ENCODE assay signal across 14 cellular contexts in the genomic region with DNA sequence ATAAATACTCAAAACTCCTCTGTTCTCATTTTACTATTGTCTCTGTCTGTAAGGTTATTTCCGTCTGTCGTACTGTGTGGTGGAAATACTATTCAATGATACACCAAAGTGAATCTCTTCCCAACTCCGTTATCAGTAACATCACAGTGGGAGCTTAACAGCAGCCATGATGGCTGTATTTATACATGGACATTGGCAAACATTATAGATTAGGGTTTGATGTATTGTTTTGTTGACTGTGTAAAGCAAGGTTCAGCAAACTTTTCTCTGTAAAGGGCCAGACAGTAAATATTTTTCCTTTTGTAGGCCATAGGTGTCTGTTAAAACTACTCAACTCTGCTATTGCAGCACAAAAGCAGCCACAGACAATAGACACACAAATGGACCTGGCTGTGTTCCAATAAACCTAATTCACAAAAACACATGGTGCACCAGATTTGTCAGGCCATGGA. TPM values are rescaled to one million over a fixed set of nuclear protein-coding genes. Genes with fewer than 3 reads are reported as not detected.
DNase-seq lines count a peak whose midpoint lies in the region; ATAC-seq, FAIRE-seq and TF ChIP-seq lines count a peak whose summit lies in the region.
"Had no signal": no experiment of that assay in that cellular context is flagged by ENCODE, and none has a peak within 500 bp of the region (broad histone marks: within the 10 kb centered on the region; RNA-seq: fewer than 3 reads in every experiment).

No MANE protein-coding gene starts in this region.

- CTCF ChIA-PET in K562 (lab: Yijun Ruan, JAX; ENCODE audit: low intra/inter-chr PET ratio): no interaction called here

- H3K79me2 ChIP-seq in K562 (ENCODE audit: control insufficient read depth, insufficient read depth, low read length): no peaks in the 10 kb centered on the region
- H3K79me2 ChIP-seq: hepatocyte had no signal

- no peak overlapping the region for H2AFZ ChIP-seq in K562 (ENCODE audit: low read depth, low read length)
- H2AFZ ChIP-seq: hepatocyte had no signal

- no peak for TF ChIP-seq CTCF in K562 (IDR thresholded peaks at IDR 0.05 in 2 of 3, conservative IDR thresholded peaks at IDR 0.05 in 1 of 3; ENCODE audit: insufficient read depth in 2 of 3, low read depth in 1 of 3, low read length in 3 of 3)
- TF ChIP-seq CTCF in lower lobe of right lung (IDR thresholded peaks at IDR 0.05): no peak

- H3K9ac ChIP-seq in K562 (ENCODE audit: insufficient read depth in 1 of 2, low read depth in 2 of 2, low read length in 2 of 2): no peak overlapping the region

- BruUV-seq in K562 (replicated peaks; lab: Mats Ljungman, UMichigan): no TSS peak

- H3K9me3 ChIP-seq in HAP-1 (no peaks in the 10 kb centered on the region), K562 (replicated peaks; ENCODE audit: control insufficient read depth, insufficient read depth, low read depth, low read length) (no peaks in the 10 kb centered on the region), lower lobe of right lung (no peaks in the 10 kb centered on the region)
- H3K9me3 ChIP-seq: prostate gland had no signal

- no peak overlapping the region for H3K4me2 ChIP-seq in K562 (ENCODE audit: insufficient read depth, low read length)
- H3K4me2 ChIP-seq: hepatocyte had no signal

- H3K9me1 ChIP-seq in K562 (ENCODE audit: control insufficient read depth, insufficient read depth, low read length): no peaks in the 10 kb centered on the region

- intact Hi-C loops in K562 (cut with micrococcal nuclease) (no loop called here), lower lobe of right lung (cut with DNase I) (no loop called here)

- H3K27ac ChIP-seq in K562 (ENCODE audit: extremely low read depth, low read depth, low read length) (no peak overlapping the region), lower lobe of right lung (no peak overlapping the region)
- H3K27ac ChIP-seq: hepatocyte, prostate gland had no signal

- FAIRE-seq in K562 (lab: Jason Lieb, UNC): no peak

- WGBS in K562 (ENCODE audit: insufficient coverage, low coverage, missing lambda C conversion rate): 59% methylated on average over 3 of the region's 3 CpGs

- H4K20me1 ChIP-seq in K562 (replicated peaks; ENCODE audit: control insufficient read depth, insufficient read depth, low read length): no peaks in the 10 kb centered on the region

- H3K36me3 ChIP-seq in HAP-1 (replicated peaks): no peaks in the 10 kb centered on the region
- H3K36me3 ChIP-seq in K562 (ENCODE audit: control insufficient read depth, insufficient read depth, low read length): no peaks in the 10 kb centered on the region
- no peaks in the 10 kb centered on the region for H3K36me3 ChIP-seq in lower lobe of right lung
- H3K36me3 ChIP-seq: prostate gland had no signal

- POLR2A ChIA-PET in K562 (lab: Yijun Ruan, JAX): no interaction called here

- no peaks in the 10 kb centered on the region for H3K4me1 ChIP-seq in HAP-1
- H3K4me1 ChIP-seq in K562 (replicated peaks in 1 of 2; ENCODE audit: control insufficient read depth in 2 of 2, insufficient read depth in 2 of 2, low read length in 2 of 2): peaks cover 5 to 26% of the 10 kb centered on the region in 2 experiments; a peak in 4 of 5 replicates
- H3K4me1 ChIP-seq in lower lobe of right lung: peaks cover 25% of the 10 kb centered on the region
- H3K4me1 ChIP-seq: prostate gland had no signal

- H3K4me3 ChIP-seq in HAP-1 (no peak overlapping the region), K562 (no peak overlapping the region), lower lobe of right lung (no peak overlapping the region)
- H3K4me3 ChIP-seq: hepatocyte, prostate gland had no signal

- TF ChIP-seq RAD21 in K562 (CRISPR knock-in tag; conservative IDR thresholded peaks at IDR 0.05 in 1 of 2, IDR thresholded peaks at IDR 0.05 in 1 of 2): no peak

- ATAC-seq in K562: no peak
- no peak for ATAC-seq in lower lobe of right lung
- ATAC-seq in GM18867 (IDR thresholded peaks at IDR 0.05; ENCODE audit: unreplicated experiment): no peak
- ATAC-seq in HG02571 (IDR thresholded peaks at IDR 0.05; ENCODE audit: unreplicated experiment): no peak
- ATAC-seq: left lobe of liver had no signal

- in situ Hi-C loops in HAP-1 (cut with MboI; ENCODE audit: low sequenced_read_pairs): no loop called here
- in situ Hi-C loops in K562 (cut with MboI): no loop called here

- no peak for TF ChIP-seq POLR2A in K562 (conservative IDR thresholded peaks at IDR 0.05)

- H3K27me3 ChIP-seq in HAP-1 (ENCODE audit: low read depth): no peaks in the 10 kb centered on the region
- no peaks in the 10 kb centered on the region for H3K27me3 ChIP-seq in K562 (ENCODE audit: control insufficient read depth in 2 of 2, insufficient read depth in 2 of 2, low read length in 2 of 2)
- H3K27me3 ChIP-seq in lower lobe of right lung (ENCODE audit: low read depth): no peaks in the 10 kb centered on the region
- H3K27me3 ChIP-seq: hepatocyte had no signal

- DNase-seq in NCI-H2107 treated with DMSO at 0.1 percent for 48 hours (lab: John Stamatoyannopoulos, UW; ENCODE audit: unreplicated experiment): peak; percentile 29
- DNase-seq in NCI-H2107 (lab: John Stamatoyannopoulos, UW): no peak
- peak; percentile 32 to 44 for DNase-seq in HAP-1 (ENCODE audit: low spot score in 2 of 2)
- DNase-seq in NCI-H345 (lab: John Stamatoyannopoulos, UW): peak; percentile 73
- DNase-seq in K562 (ENCODE audit: extremely low read depth in 1 of 4, low spot score in 3 of 4): no peak
- DNase-seq in lower lobe of right lung: no peak
- DNase-seq: activated B cell treated with CpG ODN at 0.5 μM for 24 hours, HFFc6, naive B cell had no signal

- TF ChIP-seq EP300 in K562 (IDR thresholded peaks at IDR 0.05; ENCODE audit: low read length): no peak

TF ChIP-seq in K562, 482 proteins besides CTCF, POLR2A, EP300 and RAD21 (continues in another document):
- TF ChIP-seq NFIC (IDR thresholded peaks at IDR 0.05) (peak; percentile 63), ZNF589 (CRISPR knock-in tag; IDR thresholded peaks at IDR 0.05; ENCODE audit: low read depth) (0 out of 2 replicates have a peak, but pooled peaks have one; percentile 68), L3MBTL2 (IDR thresholded peaks at IDR 0.05) (no peak), ZKSCAN8 (CRISPR knock-in tag; IDR thresholded peaks at IDR 0.05) (0 out of 2 replicates have a peak, but pooled peaks have one; percentile 24), KLF6 (CRISPR knock-in tag; IDR thresholded peaks at IDR 0.05; ENCODE audit: borderline replicate concordance) (peak; percentile 59; the same call in 1 of the 2 replicates), ZNF41 (CRISPR knock-in tag; conservative IDR thresholded peaks at IDR 0.05) (peak; percentile 56; the same call in 1 of the 2 replicates), LARP7 (IDR thresholded peaks at IDR 0.05) (no peak), SNIP1 (IDR thresholded peaks at IDR 0.05; ENCODE audit: low read depth) (no peak)
- TF ChIP-seq, protein P1, sequence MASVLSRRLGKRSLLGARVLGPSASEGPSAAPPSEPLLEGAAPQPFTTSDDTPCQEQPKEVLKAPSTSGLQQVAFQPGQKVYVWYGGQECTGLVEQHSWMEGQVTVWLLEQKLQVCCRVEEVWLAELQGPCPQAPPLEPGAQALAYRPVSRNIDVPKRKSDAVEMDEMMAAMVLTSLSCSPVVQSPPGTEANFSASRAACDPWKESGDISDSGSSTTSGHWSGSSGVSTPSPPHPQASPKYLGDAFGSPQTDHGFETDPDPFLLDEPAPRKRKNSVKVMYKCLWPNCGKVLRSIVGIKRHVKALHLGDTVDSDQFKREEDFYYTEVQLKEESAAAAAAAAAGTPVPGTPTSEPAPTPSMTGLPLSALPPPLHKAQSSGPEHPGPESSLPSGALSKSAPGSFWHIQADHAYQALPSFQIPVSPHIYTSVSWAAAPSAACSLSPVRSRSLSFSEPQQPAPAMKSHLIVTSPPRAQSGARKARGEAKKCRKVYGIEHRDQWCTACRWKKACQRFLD (CRISPR knock-in tag; IDR thresholded peaks at IDR 0.05): peak; percentile 58; the same call in 1 of the 2 replicates
- TF ChIP-seq, protein P2, sequence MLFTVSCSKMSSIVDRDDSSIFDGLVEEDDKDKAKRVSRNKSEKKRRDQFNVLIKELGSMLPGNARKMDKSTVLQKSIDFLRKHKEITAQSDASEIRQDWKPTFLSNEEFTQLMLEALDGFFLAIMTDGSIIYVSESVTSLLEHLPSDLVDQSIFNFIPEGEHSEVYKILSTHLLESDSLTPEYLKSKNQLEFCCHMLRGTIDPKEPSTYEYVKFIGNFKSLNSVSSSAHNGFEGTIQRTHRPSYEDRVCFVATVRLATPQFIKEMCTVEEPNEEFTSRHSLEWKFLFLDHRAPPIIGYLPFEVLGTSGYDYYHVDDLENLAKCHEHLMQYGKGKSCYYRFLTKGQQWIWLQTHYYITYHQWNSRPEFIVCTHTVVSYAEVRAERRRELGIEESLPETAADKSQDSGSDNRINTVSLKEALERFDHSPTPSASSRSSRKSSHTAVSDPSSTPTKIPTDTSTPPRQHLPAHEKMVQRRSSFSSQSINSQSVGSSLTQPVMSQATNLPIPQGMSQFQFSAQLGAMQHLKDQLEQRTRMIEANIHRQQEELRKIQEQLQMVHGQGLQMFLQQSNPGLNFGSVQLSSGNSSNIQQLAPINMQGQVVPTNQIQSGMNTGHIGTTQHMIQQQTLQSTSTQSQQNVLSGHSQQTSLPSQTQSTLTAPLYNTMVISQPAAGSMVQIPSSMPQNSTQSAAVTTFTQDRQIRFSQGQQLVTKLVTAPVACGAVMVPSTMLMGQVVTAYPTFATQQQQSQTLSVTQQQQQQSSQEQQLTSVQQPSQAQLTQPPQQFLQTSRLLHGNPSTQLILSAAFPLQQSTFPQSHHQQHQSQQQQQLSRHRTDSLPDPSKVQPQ (CRISPR knock-in tag; IDR thresholded peaks at IDR 0.05; ENCODE audit: borderline replicate concordance): no peak

RNA-seq across cellular contexts. Expression of a gene that starts 23.2 kb away (rescaled TPM):
- 0.42 TPM in 1 of 2 replicates, not detected in the other for total RNA-seq in K562 (2011; cell fraction: chromatin; rRNA removed; ENCODE audit: low replicate concordance)
- 0.17 and 0.26 TPM in 2 replicates for total RNA-seq in K562 (2011; cell fraction: nucleolus; rRNA removed)
- 0.15 and 0.92 TPM in 2 replicates for total RNA-seq in K562 (2011; cell fraction: nucleoplasm; rRNA removed)
- total RNA-seq in K562 (2014; rRNA removed) (0.08 TPM in 1 of 2 replicates, not detected in the other), K562 (2014; rRNA removed; fragmentation: Illumina TruSeq; extraction: Trizol) (0.07 and 0.29 TPM in 2 replicates), K562 (2015; rRNA removed; fragmentation: Illumina TruSeq; extraction: Trizol) (0.15 and 0.33 TPM in 2 replicates), K562 (2021) (0.13 and 0.27 TPM in 2 replicates), lower lobe of right lung (1.0 TPM)
- polyA plus RNA-seq in K562 (2011; rRNA removed) (0.11 and 0.12 TPM in 2 replicates), K562 (2014; fragmentation: Illumina TruSeq; extraction: Trizol) (0.09 and 0.14 TPM in 2 replicates), K562 (2014; fragmentation: Nextera tagmentation; extraction: Ambion mirVana) (under 1 TPM in 1 of 2 experiments, not detected in 1; 0.07 TPM), K562 (2014; rRNA removed) (0.35 and 0.41 TPM in 2 replicates)
- polyA plus RNA-seq in K562 (2011; cell fraction: cytosol; rRNA removed): 0.16 TPM in 1 of 2 replicates, not detected in the other
- polyA plus RNA-seq in K562 (2011; cell fraction: nucleus; rRNA removed): 0.14 and 0.36 TPM in 2 replicates
- polyA plus RNA-seq in K562 (2012): 0.76 and 4.9 TPM in 2 replicates
- 0.11 and 0.12 TPM in 2 replicates for polyA minus RNA-seq in K562 (2011; rRNA and poly(A)+ RNA removed)
- polyA minus RNA-seq in K562 (2011; cell fraction: cytosol; rRNA and poly(A)+ RNA removed): not detected in 2 replicates
- polyA minus RNA-seq in K562 (2011; cell fraction: nucleus; rRNA and poly(A)+ RNA removed): 0.13 and 0.22 TPM in 2 replicates
- total RNA-seq: activated B cell treated with CpG ODN at 0.5 μM for 24 hours, HFFc6 had no signal

Comparison
In these comparisons a context has a peak if more than half of its experiments do, and no peak if none do; other contexts are left out.
1. DNase-seq: peak in NCI-H2107 treated with DMSO at 0.1 percent for 48 hours (single experiment), HAP-1 (2 of 2) and NCI-H345 (single experiment); none in NCI-H2107 (single experiment), K562 (0 of 4) and lower lobe of right lung (single experiment).